Comparison of ENCODE assay signal across 1 cellular context in the genomic region with DNA sequence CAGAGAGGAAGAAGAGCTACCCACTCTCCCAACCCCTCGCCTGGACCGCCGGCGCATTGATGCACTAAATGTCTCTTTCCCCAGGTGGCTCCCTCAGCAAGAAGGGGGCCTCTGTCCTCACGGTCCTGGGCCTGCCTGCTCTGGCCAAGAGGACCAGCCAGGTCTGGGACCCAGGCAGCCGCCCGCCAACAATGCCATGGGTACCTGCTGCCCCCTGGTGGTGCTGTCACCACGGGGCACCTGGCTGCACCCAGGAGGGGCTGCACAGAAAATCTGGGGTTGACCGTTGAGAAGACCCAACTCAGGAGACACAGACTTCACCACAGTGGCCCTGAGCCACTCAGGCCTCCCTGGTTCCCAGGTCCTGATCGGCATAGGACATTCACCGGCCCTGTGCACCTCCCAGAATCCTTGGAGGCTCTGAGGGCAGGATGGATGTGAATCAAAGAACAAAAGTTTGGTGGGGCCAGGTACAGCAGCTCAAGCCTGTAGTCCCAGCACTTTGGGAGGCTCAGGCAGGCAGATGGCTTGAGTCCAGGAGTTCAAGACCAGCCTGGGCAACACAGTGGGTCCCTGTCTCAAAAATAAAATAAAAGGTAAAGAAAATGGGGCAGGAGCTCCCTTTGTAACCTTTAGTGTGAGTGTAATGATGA.
TF ChIP-seq lines count a peak whose summit lies in the region.

No MANE protein-coding gene starts in this region.

TF ChIP-seq in GM12878, 131 proteins besides CTCF, POLR2A, EP300 and RAD21 (continued from another document):
- TF ChIP-seq, protein P1, sequence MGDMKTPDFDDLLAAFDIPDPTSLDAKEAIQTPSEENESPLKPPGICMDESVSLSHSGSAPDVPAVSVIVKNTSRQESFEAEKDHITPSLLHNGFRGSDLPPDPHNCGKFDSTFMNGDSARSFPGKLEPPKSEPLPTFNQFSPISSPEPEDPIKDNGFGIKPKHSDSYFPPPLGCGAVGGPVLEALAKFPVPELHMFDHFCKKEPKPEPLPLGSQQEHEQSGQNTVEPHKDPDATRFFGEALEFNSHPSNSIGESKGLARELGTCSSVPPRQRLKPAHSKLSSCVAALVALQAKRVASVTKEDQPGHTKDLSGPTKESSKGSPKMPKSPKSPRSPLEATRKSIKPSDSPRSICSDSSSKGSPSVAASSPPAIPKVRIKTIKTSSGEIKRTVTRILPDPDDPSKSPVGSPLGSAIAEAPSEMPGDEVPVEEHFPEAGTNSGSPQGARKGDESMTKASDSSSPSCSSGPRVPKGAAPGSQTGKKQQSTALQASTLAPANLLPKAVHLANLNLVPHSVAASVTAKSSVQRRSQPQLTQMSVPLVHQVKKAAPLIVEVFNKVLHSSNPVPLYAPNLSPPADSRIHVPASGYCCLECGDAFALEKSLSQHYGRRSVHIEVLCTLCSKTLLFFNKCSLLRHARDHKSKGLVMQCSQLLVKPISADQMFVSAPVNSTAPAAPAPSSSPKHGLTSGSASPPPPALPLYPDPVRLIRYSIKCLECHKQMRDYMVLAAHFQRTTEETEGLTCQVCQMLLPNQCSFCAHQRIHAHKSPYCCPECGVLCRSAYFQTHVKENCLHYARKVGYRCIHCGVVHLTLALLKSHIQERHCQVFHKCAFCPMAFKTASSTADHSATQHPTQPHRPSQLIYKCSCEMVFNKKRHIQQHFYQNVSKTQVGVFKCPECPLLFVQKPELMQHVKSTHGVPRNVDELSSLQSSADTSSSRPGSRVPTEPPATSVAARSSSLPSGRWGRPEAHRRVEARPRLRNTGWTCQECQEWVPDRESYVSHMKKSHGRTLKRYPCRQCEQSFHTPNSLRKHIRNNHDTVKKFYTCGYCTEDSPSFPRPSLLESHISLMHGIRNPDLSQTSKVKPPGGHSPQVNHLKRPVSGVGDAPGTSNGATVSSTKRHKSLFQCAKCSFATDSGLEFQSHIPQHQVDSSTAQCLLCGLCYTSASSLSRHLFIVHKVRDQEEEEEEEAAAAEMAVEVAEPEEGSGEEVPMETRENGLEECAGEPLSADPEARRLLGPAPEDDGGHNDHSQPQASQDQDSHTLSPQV (IDR thresholded peaks at IDR 0.05) = peak; percentile 54; the same call in 1 of the 2 replicates
- TF ChIP-seq POU2F2 (IDR thresholded peaks at IDR 0.05; ENCODE audit: borderline replicate concordance, low read depth, low read length) (peak; percentile 54; the same call in 1 of the 3 replicates), SMC3 (IDR thresholded peaks at IDR 0.05; ENCODE audit: borderline replicate concordance, low read length) (peak; percentile 99), RELA (IDR thresholded peaks at IDR 0.05; ENCODE audit: borderline replicate concordance, partially characterized antibody) (peak; percentile 75), BHLHE40 (IDR thresholded peaks at IDR 0.05; ENCODE audit: borderline replicate concordance in 1 of 2, low read depth in 2 of 2, low read length in 1 of 2) (peak; percentile 27 to 33; a peak in 1 of 4 replicates), RUNX3 (IDR thresholded peaks at IDR 0.05; ENCODE audit: low read length) (no peak), MTA3 (IDR thresholded peaks at IDR 0.05; ENCODE audit: borderline replicate concordance, low read length) (no peak), ZNF207 (IDR thresholded peaks at IDR 0.05; ENCODE audit: borderline replicate concordance) (0 out of 2 replicates have a peak, but pooled peaks have one; percentile 32)
